ENCODE assay signal across 8 cellular contexts in genomic region chr13:98485561-98485960, GRCh38.
DNase-seq lines count a peak whose midpoint lies in the region; ATAC-seq and TF ChIP-seq lines count a peak whose summit lies in the region.

No MANE protein-coding gene starts in this region.

- H3K36me3 Mint-ChIP-seq in Caco-2 (ENCODE audit: insufficient read depth, unreplicated experiment) (peaks cover 85% of the 10 kb centered on the region), progenitor cell of endocrine pancreas (ENCODE audit: insufficient read depth) (peaks cover 2% of the 10 kb centered on the region)

- H3K27me3 ChIP-seq in Caco-2 (replicated peaks; ENCODE audit: control insufficient read depth, insufficient read depth, low read length) = no peaks in the 10 kb centered on the region
- no peaks in the 10 kb centered on the region for H3K27me3 ChIP-seq in SJCRH30
- H3K27me3 ChIP-seq in esophagus muscularis mucosa = no peaks in the 10 kb centered on the region

- no peak overlapping the region for H3K4me3 ChIP-seq in Caco-2 (ENCODE audit: low read depth, low read length)
- no peak overlapping the region; the same call in 1 of the 2 replicates for H3K4me3 ChIP-seq in SJCRH30
- H3K4me3 ChIP-seq in esophagus muscularis mucosa = no peak overlapping the region

- H3K27ac ChIP-seq in SJCRH30 = peak overlapping the region; percentile 94
- H3K27ac ChIP-seq in esophagus muscularis mucosa (replicated peaks in 1 of 4) = peak overlapping the region; percentile 60 to 77 (median 73)

- H3K4me1 Mint-ChIP-seq in Caco-2 (ENCODE audit: low read depth, unreplicated experiment) (peaks cover 53% of the 10 kb centered on the region), progenitor cell of endocrine pancreas (ENCODE audit: low read depth) (peaks cover 61% of the 10 kb centered on the region)

- TF ChIP-seq CTCF in Caco-2 (IDR thresholded peaks at IDR 0.05; ENCODE audit: insufficient read depth in 1 of 2, low read depth in 1 of 2, low read length in 1 of 2, severe bottlenecking in 1 of 2, unreplicated experiment in 1 of 2) = no peak
- TF ChIP-seq CTCF in esophagus muscularis mucosa (IDR thresholded peaks at IDR 0.05) = no peak
- TF ChIP-seq CTCF in progenitor cell of endocrine pancreas (IDR thresholded peaks at IDR 0.05; ENCODE audit: unreplicated experiment) = no peak

- H3K4me1 ChIP-seq in Caco-2 = peaks cover 41% of the 10 kb centered on the region
- H3K4me1 ChIP-seq in SJCRH30 = peaks cover 49% of the 10 kb centered on the region
- peaks cover 88 to 100% (median 98%) of the 10 kb centered on the region in 4 donors for H3K4me1 ChIP-seq in esophagus muscularis mucosa

- H3K27ac Mint-ChIP-seq in Caco-2 (ENCODE audit: unreplicated experiment) = peak overlapping the region; percentile 94
- H3K27ac Mint-ChIP-seq in progenitor cell of endocrine pancreas = peak overlapping the region; percentile 99

- POLR2A ChIA-PET in Caco-2 (lab: Charles Lee) = interaction anchor here (1.1 to 1.9 kb wide), 3 partner anchors 23 to 167 kb away, joined by 9 to 11 read pairs (median 10); no protein-coding TSS in a partner anchor

- H3K4me3 Mint-ChIP-seq in Caco-2 (ENCODE audit: unreplicated experiment) = peak overlapping the region; percentile 66
- H3K4me3 Mint-ChIP-seq in progenitor cell of endocrine pancreas (ENCODE audit: low read depth) = no peak overlapping the region

- no peaks in the 10 kb centered on the region for H3K9me3 ChIP-seq in Caco-2
- no peaks in the 10 kb centered on the region for H3K9me3 ChIP-seq in SJCRH30 (replicated peaks)
- H3K9me3 ChIP-seq in esophagus muscularis mucosa = no peaks in the 10 kb centered on the region

- no peak for TF ChIP-seq EP300 in esophagus muscularis mucosa (IDR thresholded peaks at IDR 0.05)

- no peak for TF ChIP-seq POLR2A in esophagus muscularis mucosa (IDR thresholded peaks at IDR 0.05; ENCODE audit: low read depth)

- H3K36me3 ChIP-seq in Caco-2 (ENCODE audit: control insufficient read depth, insufficient read depth, low read length) (peaks cover 1% of the 10 kb centered on the region; the same call in 1 of the 2 replicates), SJCRH30 (no peaks in the 10 kb centered on the region), esophagus muscularis mucosa (no peaks in the 10 kb centered on the region)

- no peak for DNase-seq in Caco-2
- peak; percentile 42 to 48 for DNase-seq in SJCRH30
- DNase-seq in esophagus muscularis mucosa (ENCODE audit: extremely low spot score) = no peak
- DNase-seq in progenitor cell of endocrine pancreas (ENCODE audit: low spot score, unreplicated experiment) = no peak
- no peak for DNase-seq in COR-L47 (lab: John Stamatoyannopoulos, UW)
- no peak for DNase-seq in NCI-H524 (lab: John Stamatoyannopoulos, UW)

- no peak for ATAC-seq in GM19467 (IDR thresholded peaks at IDR 0.05; ENCODE audit: unreplicated experiment)
- ATAC-seq in HG03457 (IDR thresholded peaks at IDR 0.05; ENCODE audit: unreplicated experiment) = no peak

- intact Hi-C loops in Caco-2 (cut with micrococcal nuclease; ENCODE audit: unreplicated experiment) = loop anchor here (1.0 to 5.0 kb wide), 2 partner anchors 57 to 291 kb away; no protein-coding TSS in a partner anchor
- intact Hi-C loops in esophagus muscularis mucosa (cut with DNase I) = no loop called here

- no peaks in the 10 kb centered on the region for H3K27me3 Mint-ChIP-seq in Caco-2 (ENCODE audit: insufficient read depth, unreplicated experiment)
- no peaks in the 10 kb centered on the region for H3K27me3 Mint-ChIP-seq in progenitor cell of endocrine pancreas

- no TSS peak for BruUV-seq in Caco-2 (replicated peaks; lab: Mats Ljungman, UMichigan)

- 96% methylated on average over 10 of the region's 11 CpGs for WGBS in esophagus muscularis mucosa

- no peaks in the 10 kb centered on the region for H3K9me3 Mint-ChIP-seq in Caco-2 (ENCODE audit: unreplicated experiment)
- H3K9me3 Mint-ChIP-seq in progenitor cell of endocrine pancreas (ENCODE audit: low read depth) = no peaks in the 10 kb centered on the region

- CTCF ChIA-PET in Caco-2 (lab: Charles Lee) = interaction anchor here (0.6 to 1.9 kb wide), 3 partner anchors 168 to 452 kb away, joined by 6 to 20 read pairs (median 19); no protein-coding TSS in a partner anchor

Comparison
In these comparisons a context has a peak if more than half of its experiments do, and no peak if none do; other contexts are left out.
1. DNase-seq: peak in SJCRH30 (2 of 2); none in Caco-2 (0 of 2), esophagus muscularis mucosa (single experiment), progenitor cell of endocrine pancreas (single experiment), COR-L47 (single experiment) and NCI-H524 (0 of 2).